Comparison of ENCODE assay signal across 32 cellular contexts in genomic region chr12:113758165-113758924, GRCh38.
"Had no signal": no experiment of that assay in that cellular context is flagged by ENCODE, and none has a peak within 500 bp of the region (broad histone marks: within the 10 kb centered on the region; RNA-seq: fewer than 3 reads in every experiment).

No MANE protein-coding gene starts in this region.

- H3K36me3 ChIP-seq: brain microvascular endothelial cell, cardiac muscle cell, SJCRH30, WERI-Rb-1 had no signal

- H3K4me2 ChIP-seq: KMS-11 had no signal

- H3K4me3 ChIP-seq: cardiac muscle cell, SJCRH30, SK-N-MC had no signal

- H3K27ac ChIP-seq: brain microvascular endothelial cell, cardiac muscle cell, KMS-11, SJCRH30, SK-N-MC, WERI-Rb-1 had no signal

- H3K9ac ChIP-seq: KMS-11 had no signal

- H3K4me1 ChIP-seq: SJCRH30 had no signal

- ATAC-seq: activated CD8-positive, alpha-beta memory T cell treated with anti-CD3 and anti-CD28 coated beads, Interleukin-2, amount 10 ng/mL, durations not matched to agents 7 days and 5 days; activated naive CD8-positive, alpha-beta T cell treated with anti-CD3 and anti-CD28 coated beads, Interleukin-2, amount 50 U/mL, for 24 hours had no signal

- DNase-seq: activated CD4-positive, alpha-beta memory T cell treated with anti-CD3 and anti-CD28 coated beads, Interleukin-2, amount 10 ng/mL, durations not matched to agents 7 days and 5 days; activated CD4-positive, alpha-beta T cell treated with anti-CD3 and anti-CD28 coated beads for 1 hour; activated CD4-positive, alpha-beta T cell treated with anti-CD3 and anti-CD28 coated beads for 48 hours; activated CD4-positive, CD25-positive, alpha-beta regulatory T cell; activated CD8-positive, alpha-beta memory T cell treated with anti-CD3 and anti-CD28 coated beads for 24 hours; activated CD8-positive, alpha-beta memory T cell treated with anti-CD3 and anti-CD28 coated beads, Interleukin-2, amount 10 ng/mL, durations not matched to agents 7 days and 5 days; activated CD8-positive, alpha-beta memory T cell treated with anti-CD3 and anti-CD28 coated beads, Interleukin-2, amount 50 U/mL, for 48 hours; activated effector memory CD4-positive, alpha-beta T cell treated with Interleukin-2 at 50 U/mL for 16 hours; activated naive CD4-positive, alpha-beta T cell treated with anti-CD3 and anti-CD28 coated beads, Interleukin-2, amount 10 ng/mL, durations not matched to agents 7 days and 5 days; activated naive CD8-positive, alpha-beta T cell treated with anti-CD3 and anti-CD28 coated beads, Interleukin-2, amount 50 U/mL, for 24 hours; activated T-cell treated with anti-CD3 and anti-CD28 coated beads, Interleukin-2, amount 50 U/mL, for 48 hours; aorta; brain microvascular endothelial cell; MM.1S; MV-4-11; NCI-H1092; NCI-H1436 treated with DMSO at 0.1 percent for 48 hours; NCI-H187; NCI-H2029 treated with DMSO at 0.1 percent for 48 hours; NCI-H2107; NCI-H2171; NCI-H510A; NCI-H526; NCI-H748 treated with DMSO at 0.1 percent for 48 hours; NK-92 treated with Interleukin-12 subunit alpha and Interleukin-12 subunit beta, amount 100 ng/mL, for 24 hours; Right ventricle myocardium superior; SJCRH30; T1000; WERI-Rb-1 had no signal

- H3K27me3 ChIP-seq: cardiac muscle cell, SJCRH30 had no signal

- H3K9me3 ChIP-seq: SJCRH30 had no signal
